23 cellular contexts compared by ENCODE assay signal in genomic region chr3:126568776-126569342, GRCh38. TPM values are rescaled to one million over a fixed set of nuclear protein-coding genes. Genes with fewer than 3 reads are reported as not detected.
"Had no signal": no experiment of that assay in that cellular context is flagged by ENCODE, and none has a peak within 500 bp of the region (broad histone marks: within the 10 kb centered on the region; RNA-seq: fewer than 3 reads in every experiment).

No MANE protein-coding gene starts in this region.

- H3K4me1 ChIP-seq: Peyer's patch, SJSA1 had no signal

- H3K27ac ChIP-seq: brain microvascular endothelial cell, cardiac muscle cell, Peyer's patch, RWPE1, SJSA1 had no signal

- H3K4me3 ChIP-seq: cardiac muscle cell, Peyer's patch, SJSA1 had no signal

- H3K36me3 ChIP-seq: brain microvascular endothelial cell, cardiac muscle cell, Peyer's patch, SJSA1 had no signal

- DNase-seq: activated CD4-positive, alpha-beta T cell treated with anti-CD3 and anti-CD28 coated beads for 48 hours; activated CD4-positive, alpha-beta T cell treated with anti-CD3 and anti-CD28 coated beads, Interleukin-2, amount 50 U/mL, for 48 hours; activated gamma-delta T cell; activated naive CD4-positive, alpha-beta T cell treated with anti-CD3 and anti-CD28 coated beads for 36 hours; activated T-cell treated with anti-CD3 and anti-CD28 coated beads for 4 hours; activated T-cell treated with anti-CD3 and anti-CD28 coated beads, Interleukin-2, amount 50 U/mL, for 48 hours; brain microvascular endothelial cell; Karpas-422; NCI-H1105 treated with DMSO at 0.1 percent for 48 hours; NCI-H1436 treated with DMSO at 0.1 percent for 48 hours; NCI-H187; NCI-H2081; NCI-H446; SHP77; SW 1271 had no signal

- H3K27me3 ChIP-seq: cardiac muscle cell, Peyer's patch had no signal

- ATAC-seq: activated CD4-positive, CD25-positive, alpha-beta regulatory T cell treated with anti-CD3 and anti-CD28 coated beads, Interleukin-2, amount 50 U/mL, for 24 hours; activated T-helper 17 cell treated with anti-CD3 and anti-CD28 coated beads, Interleukin-2, amount 50 U/mL, for 72 hours had no signal

- H3K9me3 ChIP-seq: Peyer's patch, SJSA1 had no signal

RNA-seq across cellular contexts. Expression of gene C3orf22, which starts 10.1 kb away (rescaled TPM):
- total RNA-seq: activated naive CD4-positive, alpha-beta T cell treated with anti-CD3 and anti-CD28 coated beads for 36 hours; activated T-helper 17 cell treated with anti-CD3 and anti-CD28 coated beads, Interleukin-2, amount 50 U/mL, for 72 hours; cardiac muscle cell; Peyer's patch; SJSA1; T-helper 1 cell treated with Interleukin-12 subunit alpha and Interleukin-12 subunit beta and Interleukin-4 antibody, amounts not matched to agents 30 ng/mL and 1 ng/mL, for 36 hours had no signal
- polyA plus RNA-seq: adipose tissue, cardiac muscle cell had no signal

RNA-seq across cellular contexts. Expression of gene CHST13, which starts 44.9 kb away (rescaled TPM):
- total RNA-seq: activated naive CD4-positive, alpha-beta T cell treated with anti-CD3 and anti-CD28 coated beads for 36 hours; activated T-helper 17 cell treated with anti-CD3 and anti-CD28 coated beads, Interleukin-2, amount 50 U/mL, for 72 hours; SJSA1; T-helper 1 cell treated with Interleukin-12 subunit alpha and Interleukin-12 subunit beta and Interleukin-4 antibody, amounts not matched to agents 30 ng/mL and 1 ng/mL, for 36 hours had no signal

RNA-seq across cellular contexts. Expression of gene UROC1, which starts 51.3 kb away (rescaled TPM):
- total RNA-seq: activated naive CD4-positive, alpha-beta T cell treated with anti-CD3 and anti-CD28 coated beads for 36 hours; activated T-helper 17 cell treated with anti-CD3 and anti-CD28 coated beads, Interleukin-2, amount 50 U/mL, for 72 hours; cardiac muscle cell; Peyer's patch; SJSA1; T-helper 1 cell treated with Interleukin-12 subunit alpha and Interleukin-12 subunit beta and Interleukin-4 antibody, amounts not matched to agents 30 ng/mL and 1 ng/mL, for 36 hours had no signal
- polyA plus RNA-seq: adipose tissue, cardiac muscle cell had no signal
